11 cellular contexts compared by ENCODE assay signal in genomic region chr5:40442346-40442745, GRCh38.
A peak's percentile ranks its signal among the peaks of the same experiment; 100 is the strongest.
DNase-seq lines count a peak whose midpoint lies in the region; ATAC-seq lines count a peak whose summit lies in the region.
"Had no signal": no experiment of that assay in that cellular context is flagged by ENCODE, and none has a peak within 500 bp of the region (broad histone marks: within the 10 kb centered on the region; RNA-seq: fewer than 3 reads in every experiment).

No MANE protein-coding gene starts in this region.

- H4K20me1 ChIP-seq in BLaER1 treated with 17β-estradiol and CSF1 and Interleukin-3, amounts not matched to agents 10 nM and 100 nM: no peaks in the 10 kb centered on the region

- H3K4me2 ChIP-seq in BLaER1 treated with 17β-estradiol and CSF1 and Interleukin-3, amounts not matched to agents 10 nM and 100 nM: peak overlapping the region; percentile 37 to 75 (median 64); a peak in 17 of 22 replicates

- DNase-seq in NAMALWA (ENCODE audit: low spot score) (peak; percentile 8), fibroblast of gingiva (ENCODE audit: low read depth) (peak; percentile 26), occipital lobe (lab: John Stamatoyannopoulos, UW) (no peak), HPDE6-E6E7 (ENCODE audit: extremely low spot score) (no peak), islet precursor cell (no peak)
- no peak for DNase-seq in activated CD4-positive, alpha-beta T cell treated with anti-CD3 and anti-CD28 coated beads, Interleukin-2, amount 50 U/mL, for 4 hours
- DNase-seq: HFFc6, NCI-H446 treated with DMSO at 0.1 percent for 48 hours had no signal

- peaks cover 35 to 84% (median 58%) of the 10 kb centered on the region in 11 experiments for H3K9me3 ChIP-seq in BLaER1 treated with 17β-estradiol and CSF1 and Interleukin-3, amounts not matched to agents 10 nM and 100 nM (replicated peaks in 1 of 11)

- peaks cover 18 to 32% (median 20%) of the 10 kb centered on the region in 10 experiments; a peak in 19 of 20 replicates for H3K4me1 ChIP-seq in BLaER1 treated with 17β-estradiol and CSF1 and Interleukin-3, amounts not matched to agents 10 nM and 100 nM
- H3K4me1 ChIP-seq: parathyroid adenoma had no signal

- H3K36me3 ChIP-seq in BLaER1 treated with 17β-estradiol and CSF1 and Interleukin-3, amounts not matched to agents 10 nM and 100 nM: no peaks in the 10 kb centered on the region; a peak in 1 of 22 replicates

- ATAC-seq in GM21381 (IDR thresholded peaks at IDR 0.05; ENCODE audit: unreplicated experiment): peak; percentile 45

- peak overlapping the region in 8 of 11 experiments; percentile 15 to 84 (median 40); a peak in 10 of 22 replicates for H3K27ac ChIP-seq in BLaER1 treated with 17β-estradiol and CSF1 and Interleukin-3, amounts not matched to agents 10 nM and 100 nM
- H3K27ac ChIP-seq: parathyroid adenoma had no signal

- no peak overlapping the region for H3K4me3 ChIP-seq in BLaER1 treated with 17β-estradiol and CSF1 and Interleukin-3, amounts not matched to agents 10 nM and 100 nM

- peak overlapping the region in 2 of 11 experiments; percentile 47 to 49; a peak in 2 of 22 replicates for H3K9ac ChIP-seq in BLaER1 treated with 17β-estradiol and CSF1 and Interleukin-3, amounts not matched to agents 10 nM and 100 nM
- H3K9ac ChIP-seq: parathyroid adenoma had no signal

- no peaks in the 10 kb centered on the region for H3K27me3 ChIP-seq in BLaER1 treated with 17β-estradiol and CSF1 and Interleukin-3, amounts not matched to agents 10 nM and 100 nM

Comparison
In these comparisons a context has a peak if more than half of its experiments do, and no peak if none do; other contexts are left out.
1. DNase-seq: peak in NAMALWA (single experiment) and fibroblast of gingiva (single experiment); none in occipital lobe (single experiment), HPDE6-E6E7 (single experiment), islet precursor cell (single experiment) and activated CD4-positive, alpha-beta T cell treated with anti-CD3 and anti-CD28 coated beads, Interleukin-2, amount 50 U/mL, for 4 hours (0 of 2).